14 cellular contexts compared by ENCODE assay signal in genomic region chr3:123730816-123731215, GRCh38.
A peak's percentile ranks its signal among the peaks of the same experiment; 100 is the strongest.
DNase-seq lines count a peak whose midpoint lies in the region; ATAC-seq and TF ChIP-seq lines count a peak whose summit lies in the region.
"Had no signal": no experiment of that assay in that cellular context is flagged by ENCODE, and none has a peak within 500 bp of the region (broad histone marks: within the 10 kb centered on the region; RNA-seq: fewer than 3 reads in every experiment).

No MANE protein-coding gene starts in this region.

- peaks cover 0 to 15% of the 10 kb centered on the region in 2 experiments; a peak in 1 of 3 replicates for H3K36me3 ChIP-seq in HEK293 (ENCODE audit: control insufficient read depth in 2 of 2, insufficient read depth in 1 of 2, low read length in 2 of 2)

- CTCF ChIA-PET in HEK293 (lab: Yijun Ruan, JAX), result interaction anchor here (1.4 to 1.5 kb wide), 2 partner anchors 79 to 89 kb away, joined by 4 to 6 read pairs; no protein-coding TSS in a partner anchor

- peaks cover 3% of the 10 kb centered on the region for H3K4me1 ChIP-seq in HEK293 (ENCODE audit: control insufficient read depth, insufficient read depth, low read length)

- ATAC-seq in GM21786 (IDR thresholded peaks at IDR 0.05; ENCODE audit: unreplicated experiment) (no peak), GM19324 (IDR thresholded peaks at IDR 0.05; ENCODE audit: low FRiP score, unreplicated experiment) (no peak)
- ATAC-seq: CD8-positive, alpha-beta T cell had no signal

- no peak for TF ChIP-seq CTCF in HEK293 (tag by site-specific recombination; IDR thresholded peaks at IDR 0.05)

- no peak overlapping the region for H3K4me3 ChIP-seq in HEK293 (ENCODE audit: low read depth, low read length)
- H3K4me3 ChIP-seq: BLaER1 treated with 17β-estradiol and CSF1 and Interleukin-3, amounts not matched to agents 10 nM and 100 nM had no signal

- DNase-seq in M059J (ENCODE audit: low read depth) (peak; percentile 30), left kidney (ENCODE audit: low read depth, low spot score) (peak; percentile 55), NCI-H1092 treated with DMSO at 0.1 percent for 48 hours (lab: John Stamatoyannopoulos, UW) (no peak), SIG-M5 treated with dmso at 0.1 percent for 504 hours (lab: John Stamatoyannopoulos, UW; ENCODE audit: unreplicated experiment) (no peak)
- DNase-seq: 8988T; Calu3; CD8-positive, alpha-beta T cell; DMS79 treated with DMSO at 0.1 percent for 48 hours; GF-D8; H9 had no signal

- no peaks in the 10 kb centered on the region for H3K9me3 ChIP-seq in HEK293 (ENCODE audit: control insufficient read depth, insufficient read depth, low read depth, low read length)
- H3K9me3 ChIP-seq: BLaER1 treated with 17β-estradiol and CSF1 and Interleukin-3, amounts not matched to agents 10 nM and 100 nM had no signal

- no peak overlapping the region for H3K27ac ChIP-seq in HEK293 (ENCODE audit: extremely low read depth, low read depth, low read length)
- H3K27ac ChIP-seq: BLaER1 treated with 17β-estradiol and CSF1 and Interleukin-3, amounts not matched to agents 10 nM and 100 nM had no signal

- POLR2A ChIA-PET in HEK293 (lab: Yijun Ruan, JAX), result no interaction called here

TF ChIP-seq in HEK293, 187 proteins besides CTCF, POLR2A, EP300 and RAD21:
- TF ChIP-seq OSR2 (tag by site-specific recombination; IDR thresholded peaks at IDR 0.05) (no peak), ZNF629 (tag by site-specific recombination; IDR thresholded peaks at IDR 0.05) (0 out of 2 replicates have a peak, but pooled peaks have one; percentile 14)

Comparison
In these comparisons a context has a peak if more than half of its experiments do, and no peak if none do; other contexts are left out.
1. DNase-seq: peak in M059J (single experiment) and left kidney (single experiment); none in NCI-H1092 treated with DMSO at 0.1 percent for 48 hours (single experiment) and SIG-M5 treated with dmso at 0.1 percent for 504 hours (single experiment).